Comparison of ENCODE assay signal across 9 cellular contexts in genomic region chr3:18098960-18099587, GRCh38.
DNase-seq lines count a peak whose midpoint lies in the region; ATAC-seq, FAIRE-seq and TF ChIP-seq lines count a peak whose summit lies in the region.
"Had no signal": no experiment of that assay in that cellular context is flagged by ENCODE, and none has a peak within 500 bp of the region (broad histone marks: within the 10 kb centered on the region; RNA-seq: fewer than 3 reads in every experiment).

No MANE protein-coding gene starts in this region.

- H3K4me1 Mint-ChIP-seq in activated CD4-positive, alpha-beta T cell treated with anti-CD3 and anti-CD28 coated beads for 36 hours, result peaks cover 24% of the 10 kb centered on the region
- peaks cover 10% of the 10 kb centered on the region for H3K4me1 Mint-ChIP-seq in activated CD4-positive, alpha-beta T cell treated with anti-CD3 and anti-CD28 coated beads, Interleukin-2, amount 10 ng/mL, durations not matched to agents 7 days and 5 days

- H3K36me3 Mint-ChIP-seq in activated CD4-positive, alpha-beta T cell treated with anti-CD3 and anti-CD28 coated beads for 36 hours (ENCODE audit: low read depth), result peaks cover 9% of the 10 kb centered on the region
- no peaks in the 10 kb centered on the region for H3K36me3 Mint-ChIP-seq in activated CD4-positive, alpha-beta T cell treated with anti-CD3 and anti-CD28 coated beads, Interleukin-2, amount 10 ng/mL, durations not matched to agents 7 days and 5 days (ENCODE audit: low read depth)

- peaks cover 7% of the 10 kb centered on the region for H3K27me3 Mint-ChIP-seq in activated CD4-positive, alpha-beta T cell treated with anti-CD3 and anti-CD28 coated beads for 36 hours
- H3K27me3 Mint-ChIP-seq in activated CD4-positive, alpha-beta T cell treated with anti-CD3 and anti-CD28 coated beads, Interleukin-2, amount 10 ng/mL, durations not matched to agents 7 days and 5 days, result peaks cover 4% of the 10 kb centered on the region

- H3K4me3 ChIP-seq in epithelial cell of proximal tubule (ENCODE audit: low read depth, low read length), result no peak overlapping the region
- H3K4me3 ChIP-seq in kidney (ENCODE audit: low read length in 2 of 2), result no peak overlapping the region

- intact Hi-C loops in activated CD4-positive, alpha-beta T cell treated with anti-CD3 and anti-CD28 coated beads for 36 hours (cut with DNase I, micrococcal nuclease), result loop anchor here in 1 of 2 experiments (1.0 to 5.0 kb wide), 3 partner anchors 12 to 1958 kb away; no protein-coding TSS in a partner anchor
- intact Hi-C loops in kidney (cut with DNase I), result no loop called here

- no peak for FAIRE-seq in kidney (lab: Jason Lieb, UNC)

- H3K9me3 ChIP-seq in kidney (ENCODE audit: control insufficient read depth in 1 of 2, low read length in 2 of 2), result peaks cover 0 to 9% of the 10 kb centered on the region in 2 donors

- ATAC-seq in activated CD4-positive, alpha-beta T cell treated with anti-CD3 and anti-CD28 coated beads for 36 hours, result peak; percentile 94
- ATAC-seq in GM18519 (IDR thresholded peaks at IDR 0.05; ENCODE audit: low FRiP score, unreplicated experiment), result no peak

- H3K9ac ChIP-seq in kidney (ENCODE audit: low read length in 2 of 2), result no peak overlapping the region

- no peaks in the 10 kb centered on the region for H3K36me3 ChIP-seq in kidney (ENCODE audit: control insufficient read depth in 1 of 2, insufficient read depth in 2 of 2, low read length in 2 of 2)

- no peaks in the 10 kb centered on the region for H3K4me1 ChIP-seq in kidney (ENCODE audit: control insufficient read depth in 1 of 2, insufficient read depth in 1 of 2, low read depth in 1 of 2, low read length in 2 of 2)

- H3K27ac ChIP-seq in kidney (ENCODE audit: low read depth in 2 of 2, low read length in 2 of 2), result no peak overlapping the region

- no peak for TF ChIP-seq CTCF in epithelial cell of proximal tubule (conservative IDR thresholded peaks at IDR 0.05; ENCODE audit: low read depth, low read length)
- no peak for TF ChIP-seq CTCF in kidney (IDR thresholded peaks at IDR 0.05; ENCODE audit: borderline replicate concordance, extremely low read depth, insufficient read depth)

- H3K9me3 Mint-ChIP-seq in activated CD4-positive, alpha-beta T cell treated with anti-CD3 and anti-CD28 coated beads for 36 hours (ENCODE audit: low read depth), result peaks cover 6% of the 10 kb centered on the region
- peaks cover 11% of the 10 kb centered on the region for H3K9me3 Mint-ChIP-seq in activated CD4-positive, alpha-beta T cell treated with anti-CD3 and anti-CD28 coated beads, Interleukin-2, amount 10 ng/mL, durations not matched to agents 7 days and 5 days

- peak overlapping the region; percentile 5 for H3K4me3 Mint-ChIP-seq in activated CD4-positive, alpha-beta T cell treated with anti-CD3 and anti-CD28 coated beads for 36 hours
- H3K4me3 Mint-ChIP-seq in activated CD4-positive, alpha-beta T cell treated with anti-CD3 and anti-CD28 coated beads, Interleukin-2, amount 10 ng/mL, durations not matched to agents 7 days and 5 days, result no peak overlapping the region

- H3K27ac Mint-ChIP-seq in activated CD4-positive, alpha-beta T cell treated with anti-CD3 and anti-CD28 coated beads for 36 hours, result peak overlapping the region; percentile 83
- H3K27ac Mint-ChIP-seq in activated CD4-positive, alpha-beta T cell treated with anti-CD3 and anti-CD28 coated beads, Interleukin-2, amount 10 ng/mL, durations not matched to agents 7 days and 5 days, result no peak overlapping the region

- POLR2A ChIA-PET in activated CD4-positive, alpha-beta T cell treated with anti-CD3 and anti-CD28 coated beads for 36 hours (lab: Charles Lee), result interaction anchor here (0.9 kb wide), 1 partner anchor 23 kb away, joined by 3 read pairs; no protein-coding TSS in a partner anchor
- POLR2A ChIA-PET in activated CD4-positive, alpha-beta T cell treated with anti-CD3 and anti-CD28 coated beads, Interleukin-2, amount 10 ng/mL, durations not matched to agents 7 days and 5 days (lab: Charles Lee), result no interaction called here

- peak; percentile 82 for DNase-seq in activated CD4-positive, alpha-beta T cell treated with anti-CD3 and anti-CD28 coated beads for 36 hours
- DNase-seq in activated CD4-positive, alpha-beta T cell treated with anti-CD3 and anti-CD28 coated beads, Interleukin-2, amount 10 ng/mL, durations not matched to agents 7 days and 5 days, result no peak
- peak; percentile 91 for DNase-seq in RKO (ENCODE audit: low spot score)
- DNase-seq in epithelial cell of proximal tubule (ENCODE audit: low read depth), result peak; percentile 79
- peak; percentile 30 to 49 for DNase-seq in stimulated activated CD8-positive, alpha-beta memory T cell treated with anti-CD3 and anti-CD28 coated beads, Interleukin-2, amount 100 ng/mL, for 48 hours (ENCODE audit: low read depth in 2 of 2)
- no peak for DNase-seq in activated effector memory CD4-positive, alpha-beta T cell treated with Interleukin-2 at 50 U/mL for 16 hours
- DNase-seq in kidney, result no peak
- DNase-seq: COR-L47 had no signal

- CTCF ChIA-PET in activated CD4-positive, alpha-beta T cell treated with anti-CD3 and anti-CD28 coated beads for 36 hours (lab: Charles Lee), result no interaction called here
- CTCF ChIA-PET in activated CD4-positive, alpha-beta T cell treated with anti-CD3 and anti-CD28 coated beads, Interleukin-2, amount 10 ng/mL, durations not matched to agents 7 days and 5 days (lab: Charles Lee), result no interaction called here

Comparison
In these comparisons a context has a peak if more than half of its experiments do, and no peak if none do; other contexts are left out.
1. DNase-seq: peak in activated CD4-positive, alpha-beta T cell treated with anti-CD3 and anti-CD28 coated beads for 36 hours (single experiment), RKO (single experiment), epithelial cell of proximal tubule (single experiment) and stimulated activated CD8-positive, alpha-beta memory T cell treated with anti-CD3 and anti-CD28 coated beads, Interleukin-2, amount 100 ng/mL, for 48 hours (2 of 2); none in activated CD4-positive, alpha-beta T cell treated with anti-CD3 and anti-CD28 coated beads, Interleukin-2, amount 10 ng/mL, durations not matched to agents 7 days and 5 days (single experiment), activated effector memory CD4-positive, alpha-beta T cell treated with Interleukin-2 at 50 U/mL for 16 hours (single experiment) and kidney (single experiment).